9 cellular contexts compared by ENCODE assay signal in genomic region chr18:48547456-48548403, GRCh38. TPM values are rescaled to one million over a fixed set of nuclear protein-coding genes. Genes with fewer than 3 reads are reported as not detected.
DNase-seq lines count a peak whose midpoint lies in the region; ATAC-seq, FAIRE-seq and TF ChIP-seq lines count a peak whose summit lies in the region.
"Had no signal": no experiment of that assay in that cellular context is flagged by ENCODE, and none has a peak within 500 bp of the region (broad histone marks: within the 10 kb centered on the region; RNA-seq: fewer than 3 reads in every experiment).

No MANE protein-coding gene starts in this region.

- CTCF ChIA-PET in WTC11 (lab: Charles Lee) = interaction anchor here (1.1 to 3.6 kb wide), 6 partner anchors 9 to 117 kb away, joined by 3 to 27 read pairs (median 6); partner anchors contain the start of gene CTIF
- CTCF ChIA-PET in CD4-positive, alpha-beta T cell (lab: Charles Lee) = no interaction called here

- H3K27ac Mint-ChIP-seq in WTC11 = 0 out of 2 replicates have a peak overlapping the region, but pooled peaks have one; percentile 58
- no peak overlapping the region for H3K27ac Mint-ChIP-seq in CD4-positive, alpha-beta T cell

- peaks cover 16% of the 10 kb centered on the region for H3K27me3 Mint-ChIP-seq in WTC11 (ENCODE audit: low read depth)
- H3K27me3 Mint-ChIP-seq in CD4-positive, alpha-beta T cell = peaks cover 20% of the 10 kb centered on the region

- TF ChIP-seq POLR2A in H54 (IDR thresholded peaks at IDR 0.05; ENCODE audit: low read depth, low read length) = no peak
- no peak for TF ChIP-seq POLR2A in heart left ventricle (IDR thresholded peaks at IDR 0.05)
- no peak for TF ChIP-seq POLR2A in sigmoid colon (IDR thresholded peaks at IDR 0.05)

- no peak for TF ChIP-seq CTCF in WTC11 (IDR thresholded peaks at IDR 0.05)
- TF ChIP-seq CTCF in heart left ventricle (IDR thresholded peaks at IDR 0.05) = no peak
- no peak for TF ChIP-seq CTCF in sigmoid colon (IDR thresholded peaks at IDR 0.05)
- no peak for TF ChIP-seq CTCF in CD4-positive, alpha-beta T cell (IDR thresholded peaks at IDR 0.05)

- no peak for TF ChIP-seq EP300 in sigmoid colon (IDR thresholded peaks at IDR 0.05)

- POLR2A ChIA-PET in WTC11 (lab: Charles Lee) = interaction anchor here (1.6 kb wide), 1 partner anchor 8 kb away, joined by 4 read pairs; no protein-coding TSS in a partner anchor
- POLR2A ChIA-PET in CD4-positive, alpha-beta T cell (lab: Charles Lee) = interaction anchor here (0.6 to 1.2 kb wide), 2 partner anchors 103 to 1143 kb away, joined by 3 read pairs; no protein-coding TSS in a partner anchor

- WGBS in heart left ventricle, 4 donors = 78 to 81% (median 79%) methylated on average over 13 of the region's 13 CpGs
- WGBS in sigmoid colon, 2 donors = 83 to 87% methylated on average over 13 of the region's 13 CpGs

- no peaks in the 10 kb centered on the region for H3K36me3 Mint-ChIP-seq in WTC11
- no peaks in the 10 kb centered on the region for H3K36me3 Mint-ChIP-seq in CD4-positive, alpha-beta T cell (ENCODE audit: low read depth)

- H3K36me3 ChIP-seq in heart left ventricle (peaks cover 0 to 3% (median 0%) of the 10 kb centered on the region in 9 donors), sigmoid colon (no peaks in the 10 kb centered on the region)

- H3K27ac ChIP-seq in heart left ventricle = peak overlapping the region; percentile 25 to 81 (median 68)
- H3K27ac ChIP-seq in sigmoid colon = peak overlapping the region; percentile 77 to 98 (median 89)
- H3K27ac ChIP-seq in CD4-positive, alpha-beta T cell (ENCODE audit: low read depth, low read length) = no peak overlapping the region
- H3K27ac ChIP-seq: KMS-11 had no signal

- DNase-seq in H54 (ENCODE audit: insufficient read length, low spot score) (peak; percentile 41), WTC11 (ENCODE audit: low spot score) (no peak), heart left ventricle (peak in 4 of 5 donors; percentile 35 to 51 (median 48)), sigmoid colon (no peak), NCI-H2227 (lab: John Stamatoyannopoulos, UW; ENCODE audit: unreplicated experiment) (no peak), NCI-H524 treated with DMSO at 0.1 percent for 48 hours (lab: John Stamatoyannopoulos, UW) (no peak)
- no peak for DNase-seq in CD4-positive, alpha-beta T cell

- ATAC-seq in WTC11 (peak; percentile 64), heart left ventricle (peak; percentile 67 to 85 (median 76)), GM18502 (IDR thresholded peaks at IDR 0.05; ENCODE audit: poor library complexity, unreplicated experiment) (no peak)
- ATAC-seq in CD4-positive, alpha-beta T cell (ENCODE audit: poor library complexity) = no peak

- H3K9me3 ChIP-seq in heart left ventricle = no peaks in the 10 kb centered on the region
- H3K9me3 ChIP-seq in sigmoid colon = no peaks in the 10 kb centered on the region
- H3K9me3 ChIP-seq in CD4-positive, alpha-beta T cell (ENCODE audit: control insufficient read depth, low read length) = no peaks in the 10 kb centered on the region

- H3K4me3 Mint-ChIP-seq in WTC11 = no peak overlapping the region
- H3K4me3 Mint-ChIP-seq in CD4-positive, alpha-beta T cell = no peak overlapping the region

- no peak overlapping the region for H3K4me3 ChIP-seq in heart left ventricle
- H3K4me3 ChIP-seq in sigmoid colon = no peak overlapping the region

- H3K4me1 ChIP-seq in heart left ventricle = peaks cover 0 to 78% (median 60%) of the 10 kb centered on the region in 12 donors
- H3K4me1 ChIP-seq in sigmoid colon = peaks cover 0 to 76% (median 64%) of the 10 kb centered on the region in 4 donors

- H3K4me1 Mint-ChIP-seq in WTC11 = peaks cover 62% of the 10 kb centered on the region
- H3K4me1 Mint-ChIP-seq in CD4-positive, alpha-beta T cell (ENCODE audit: low read depth) = no peaks in the 10 kb centered on the region

- FAIRE-seq in H54 (lab: Jason Lieb, UNC) = no peak

- H3K27me3 ChIP-seq in heart left ventricle (no peaks in the 10 kb centered on the region), sigmoid colon (no peaks in the 10 kb centered on the region)
- H3K27me3 ChIP-seq in CD4-positive, alpha-beta T cell (ENCODE audit: control insufficient read depth, insufficient read depth, low read length) = peaks cover 7% of the 10 kb centered on the region

- H3K9me3 Mint-ChIP-seq in WTC11 = no peaks in the 10 kb centered on the region
- no peaks in the 10 kb centered on the region for H3K9me3 Mint-ChIP-seq in CD4-positive, alpha-beta T cell

- intact Hi-C loops in heart left ventricle (cut with DNase I) (loop anchor here in 4 of 10 donors (5.0 to 10.0 kb wide), 4 partner anchors 45 to 73 kb away; no protein-coding TSS in a partner anchor), sigmoid colon (cut with DNase I) (loop anchor here (5.0 to 10.0 kb wide), 4 partner anchors 45 to 1737 kb away; partner anchors contain the start of genes CXXC1 and MBD1)
- intact Hi-C loops in CD4-positive, alpha-beta T cell (cut with DNase I, micrococcal nuclease) = no loop called here

TF ChIP-seq in WTC11, 78 proteins besides CTCF, POLR2A, EP300 and RAD21:
- TF ChIP-seq ZNF121 (CRISPR knock-in tag; IDR thresholded peaks at IDR 0.05) = peak; percentile 34; the same call in 1 of the 2 replicates
- TF ChIP-seq, protein P1, sequence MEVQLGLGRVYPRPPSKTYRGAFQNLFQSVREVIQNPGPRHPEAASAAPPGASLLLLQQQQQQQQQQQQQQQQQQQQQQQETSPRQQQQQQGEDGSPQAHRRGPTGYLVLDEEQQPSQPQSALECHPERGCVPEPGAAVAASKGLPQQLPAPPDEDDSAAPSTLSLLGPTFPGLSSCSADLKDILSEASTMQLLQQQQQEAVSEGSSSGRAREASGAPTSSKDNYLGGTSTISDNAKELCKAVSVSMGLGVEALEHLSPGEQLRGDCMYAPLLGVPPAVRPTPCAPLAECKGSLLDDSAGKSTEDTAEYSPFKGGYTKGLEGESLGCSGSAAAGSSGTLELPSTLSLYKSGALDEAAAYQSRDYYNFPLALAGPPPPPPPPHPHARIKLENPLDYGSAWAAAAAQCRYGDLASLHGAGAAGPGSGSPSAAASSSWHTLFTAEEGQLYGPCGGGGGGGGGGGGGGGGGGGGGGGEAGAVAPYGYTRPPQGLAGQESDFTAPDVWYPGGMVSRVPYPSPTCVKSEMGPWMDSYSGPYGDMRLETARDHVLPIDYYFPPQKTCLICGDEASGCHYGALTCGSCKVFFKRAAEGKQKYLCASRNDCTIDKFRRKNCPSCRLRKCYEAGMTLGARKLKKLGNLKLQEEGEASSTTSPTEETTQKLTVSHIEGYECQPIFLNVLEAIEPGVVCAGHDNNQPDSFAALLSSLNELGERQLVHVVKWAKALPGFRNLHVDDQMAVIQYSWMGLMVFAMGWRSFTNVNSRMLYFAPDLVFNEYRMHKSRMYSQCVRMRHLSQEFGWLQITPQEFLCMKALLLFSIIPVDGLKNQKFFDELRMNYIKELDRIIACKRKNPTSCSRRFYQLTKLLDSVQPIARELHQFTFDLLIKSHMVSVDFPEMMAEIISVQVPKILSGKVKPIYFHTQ (CRISPR knock-in tag; IDR thresholded peaks at IDR 0.05) = no peak

RNA-seq across cellular contexts. Expression of gene CTIF, which starts 8.9 kb away (rescaled TPM):
- 18.9 to 28.5 TPM (median 20.4 TPM) in 3 replicates for total RNA-seq in WTC11 (2021)
- 10 to 100 TPM; 21.2 to 82.8 (median 68.0) TPM for total RNA-seq in heart left ventricle
- 10 to 100 TPM; 63.7 to 93.0 TPM for polyA plus RNA-seq in heart left ventricle
- total RNA-seq in sigmoid colon = 10 to 100 TPM; 22.5 to 65.9 (median 40.4) TPM
- 10 to 100 TPM in 1 of 3 donors, 1 to 10 TPM in 2; 3.6 to 12.5 (median 3.9) TPM for polyA plus RNA-seq in sigmoid colon
- total RNA-seq in CD4-positive, alpha-beta T cell = 1 to 10 TPM; 1.1 to 2.9 TPM

Comparison
In these comparisons a context has a peak if more than half of its experiments do, and no peak if none do; other contexts are left out.
1. DNase-seq: peak in H54 (single experiment) and heart left ventricle (4 of 5); none in WTC11 (single experiment), sigmoid colon (single experiment), NCI-H2227 (single experiment), NCI-H524 treated with DMSO at 0.1 percent for 48 hours (single experiment) and CD4-positive, alpha-beta T cell (0 of 10).
2. ATAC-seq: peak in WTC11 (single experiment) and heart left ventricle (4 of 4); none in CD4-positive, alpha-beta T cell (single experiment) and GM18502 (single experiment).